12 cellular contexts compared by ENCODE assay signal in genomic region chr16:27579086-27579980, GRCh38. TPM values are rescaled to one million over a fixed set of nuclear protein-coding genes. Genes with fewer than 3 reads are reported as not detected.
A peak's percentile ranks its signal among the peaks of the same experiment; 100 is the strongest.
DNase-seq lines count a peak whose midpoint lies in the region; ATAC-seq, FAIRE-seq and TF ChIP-seq lines count a peak whose summit lies in the region.
"Had no signal": no experiment of that assay in that cellular context is flagged by ENCODE, and none has a peak within 500 bp of the region (broad histone marks: within the 10 kb centered on the region; RNA-seq: fewer than 3 reads in every experiment).

No MANE protein-coding gene starts in this region.

- TF ChIP-seq CTCF in fibroblast of villous mesenchyme (IDR thresholded peaks at IDR 0.05; ENCODE audit: insufficient read depth, low read depth, low read length) (no peak), smooth muscle cell (IDR thresholded peaks at IDR 0.05; ENCODE audit: borderline replicate concordance, insufficient read depth, poor library complexity, severe bottlenecking) (no peak)

- peak overlapping the region; percentile 15 for H3K9ac ChIP-seq in smooth muscle cell (ENCODE audit: low read depth)

- no peaks in the 10 kb centered on the region for H3K27me3 Mint-ChIP-seq in activated T-helper 17 cell treated with anti-CD3 and anti-CD28 coated beads, Interleukin-2, amount 50 U/mL, for 72 hours

- H3K9me3 Mint-ChIP-seq in activated T-helper 17 cell treated with anti-CD3 and anti-CD28 coated beads, Interleukin-2, amount 50 U/mL, for 72 hours = no peaks in the 10 kb centered on the region
- H3K9me3 Mint-ChIP-seq: H9 had no signal

- no peaks in the 10 kb centered on the region for H3K9me3 ChIP-seq in smooth muscle cell (replicated peaks; ENCODE audit: low read depth)
- H3K9me3 ChIP-seq in small intestine (ENCODE audit: control insufficient read depth, low read depth) = no peaks in the 10 kb centered on the region
- H3K9me3 ChIP-seq: Peyer's patch had no signal

- H3K27me3 ChIP-seq in smooth muscle cell (ENCODE audit: low read depth) (no peaks in the 10 kb centered on the region), small intestine (ENCODE audit: control insufficient read depth in 2 of 2, insufficient read depth in 2 of 2, low read length in 2 of 2) (no peaks in the 10 kb centered on the region)
- H3K27me3 ChIP-seq: Peyer's patch had no signal

- H3K27ac ChIP-seq in smooth muscle cell (ENCODE audit: low read depth) (peak overlapping the region; percentile 70), small intestine (ENCODE audit: low read depth in 1 of 2, low read length in 1 of 2) (no peak overlapping the region)
- H3K27ac ChIP-seq: Peyer's patch had no signal

- no peaks in the 10 kb centered on the region for H4K20me1 ChIP-seq in smooth muscle cell (ENCODE audit: low read depth)

- H3K4me1 ChIP-seq in smooth muscle cell (ENCODE audit: low read depth) = peaks cover 7% of the 10 kb centered on the region
- no peaks in the 10 kb centered on the region for H3K4me1 ChIP-seq in small intestine (ENCODE audit: control insufficient read depth in 2 of 2, insufficient read depth in 1 of 2, low read depth in 1 of 2, low read length in 1 of 2)
- H3K4me1 ChIP-seq: Peyer's patch had no signal

- no peak overlapping the region for H2AFZ ChIP-seq in smooth muscle cell (ENCODE audit: low read depth)

- H3K36me3 ChIP-seq in smooth muscle cell (ENCODE audit: low read depth) = peaks cover 4% of the 10 kb centered on the region
- H3K36me3 ChIP-seq in small intestine (ENCODE audit: control insufficient read depth in 2 of 2, insufficient read depth in 2 of 2, low read length in 2 of 2) = peaks cover 0 to 6% of the 10 kb centered on the region in 2 donors

- peaks cover 15% of the 10 kb centered on the region for H3K36me3 Mint-ChIP-seq in activated T-helper 17 cell treated with anti-CD3 and anti-CD28 coated beads, Interleukin-2, amount 50 U/mL, for 72 hours (ENCODE audit: low read depth)

- WGBS in smooth muscle cell (ENCODE audit: low lambda C conversion rate) = 69% methylated on average over 4 of the region's 4 CpGs
- WGBS in small intestine, 3 donors = 78 to 84% (median 82%) methylated on average over 4 of the region's 4 CpGs

- H3K27ac Mint-ChIP-seq in activated T-helper 17 cell treated with anti-CD3 and anti-CD28 coated beads, Interleukin-2, amount 50 U/mL, for 72 hours = peak overlapping the region; percentile 50

- peaks cover 15% of the 10 kb centered on the region for H3K4me1 Mint-ChIP-seq in activated T-helper 17 cell treated with anti-CD3 and anti-CD28 coated beads, Interleukin-2, amount 50 U/mL, for 72 hours

- peak; percentile 17 for ATAC-seq in activated T-helper 17 cell treated with anti-CD3 and anti-CD28 coated beads, Interleukin-2, amount 50 U/mL, for 72 hours (replicated peaks)

- H3F3A ChIP-seq in smooth muscle cell (ENCODE audit: low read depth) = no peaks in the 10 kb centered on the region

- peak overlapping the region; percentile 22 for H3K4me2 ChIP-seq in smooth muscle cell

- no peaks in the 10 kb centered on the region for H3K79me2 ChIP-seq in smooth muscle cell (ENCODE audit: low read depth)

- DNase-seq in HuH-7 (ENCODE audit: low spot score) = peak; percentile 17
- DNase-seq in fibroblast of villous mesenchyme (ENCODE audit: low read depth) = peak; percentile 16
- DNase-seq in smooth muscle cell (lab: John Stamatoyannopoulos, UW; ENCODE audit: unreplicated experiment) = no peak
- no peak for DNase-seq in small intestine
- no peak for DNase-seq in amygdala (lab: John Stamatoyannopoulos, UW)
- no peak for DNase-seq in SHP77 treated with DMSO at 0.1 percent for 48 hours (lab: John Stamatoyannopoulos, UW)
- DNase-seq: activated T-cell treated with anti-CD3 and anti-CD28 coated beads, Interleukin-2, amount 50 U/mL, for 1 hour; H9 had no signal

- FAIRE-seq in small intestine (lab: Jason Lieb, UNC) = no peak
- FAIRE-seq: GM12891, GM19239 had no signal

- no peak overlapping the region for H3K4me3 ChIP-seq in fibroblast of villous mesenchyme (ENCODE audit: low read depth, low read length)
- H3K4me3 ChIP-seq in smooth muscle cell = no peak overlapping the region
- no peak overlapping the region for H3K4me3 ChIP-seq in small intestine (ENCODE audit: low read depth in 1 of 2, low read length in 2 of 2)
- H3K4me3 ChIP-seq: Peyer's patch had no signal

- peak overlapping the region; percentile 16 for H3K4me3 Mint-ChIP-seq in activated T-helper 17 cell treated with anti-CD3 and anti-CD28 coated beads, Interleukin-2, amount 50 U/mL, for 72 hours
- H3K4me3 Mint-ChIP-seq: H9 had no signal

RNA-seq across cellular contexts. Expression of gene KATNIP, which starts 29.4 kb away (rescaled TPM):
- 10 to 100 TPM; 12.9 to 14.3 TPM for total RNA-seq in activated T-helper 17 cell treated with anti-CD3 and anti-CD28 coated beads, Interleukin-2, amount 50 U/mL, for 72 hours
- total RNA-seq in fibroblast of villous mesenchyme (25.1 and 25.5 TPM in 2 replicates), smooth muscle cell (8.6 and 12.4 TPM in 2 replicates)
- polyA plus RNA-seq in smooth muscle cell (5.2 and 9.8 TPM in 2 replicates), small intestine (10 to 100 TPM in 2 of 3 donors, 1 to 10 TPM in 1; 1.9 to 10.7 (median 10.2) TPM)

RNA-seq across cellular contexts. Expression of gene GTF3C1, which starts 29.6 kb away (rescaled TPM):
- 10 to 100 TPM; 56.1 to 60.4 TPM for total RNA-seq in activated T-helper 17 cell treated with anti-CD3 and anti-CD28 coated beads, Interleukin-2, amount 50 U/mL, for 72 hours
- total RNA-seq in fibroblast of villous mesenchyme (97.0 and 101 TPM in 2 replicates), smooth muscle cell (61.9 and 78.5 TPM in 2 replicates)
- polyA plus RNA-seq in smooth muscle cell (47.1 and 47.6 TPM in 2 replicates), small intestine (10 to 100 TPM; 30.4 to 47.0 (median 35.9) TPM)

Comparison
In these comparisons a context has a peak if more than half of its experiments do, and no peak if none do; other contexts are left out.
1. DNase-seq: peak in HuH-7 (single experiment) and fibroblast of villous mesenchyme (single experiment); none in smooth muscle cell (single experiment), small intestine (single experiment), amygdala (0 of 56) and SHP77 treated with DMSO at 0.1 percent for 48 hours (single experiment).